In genomic region chr13:99374994-99375805, GRCh38 we compare ENCODE assay signal across 8 cellular contexts.
DNase-seq lines count a peak whose midpoint lies in the region; ATAC-seq and TF ChIP-seq lines count a peak whose summit lies in the region.

No MANE protein-coding gene starts in this region.

- no peaks in the 10 kb centered on the region for H3K9me3 Mint-ChIP-seq in activated CD8-positive, alpha-beta memory T cell treated with anti-CD3 and anti-CD28 coated beads, Interleukin-2, amount 10 ng/mL, durations not matched to agents 7 days and 5 days (ENCODE audit: low read depth)
- H3K9me3 Mint-ChIP-seq in stimulated activated effector memory CD8-positive, alpha-beta T cell treated with anti-CD3 and anti-CD28 coated beads, Interleukin-12 subunit alpha, Interleukin-12 subunit beta, amount 100 ng/mL, for 72 hours, result no peaks in the 10 kb centered on the region

- H3K36me3 Mint-ChIP-seq in activated CD8-positive, alpha-beta memory T cell treated with anti-CD3 and anti-CD28 coated beads, Interleukin-2, amount 10 ng/mL, durations not matched to agents 7 days and 5 days, result peaks cover 54% of the 10 kb centered on the region
- H3K36me3 Mint-ChIP-seq in stimulated activated effector memory CD8-positive, alpha-beta T cell treated with anti-CD3 and anti-CD28 coated beads, Interleukin-12 subunit alpha, Interleukin-12 subunit beta, amount 100 ng/mL, for 72 hours, result peaks cover 11% of the 10 kb centered on the region

- H3K4me3 Mint-ChIP-seq in activated CD8-positive, alpha-beta memory T cell treated with anti-CD3 and anti-CD28 coated beads, Interleukin-2, amount 10 ng/mL, durations not matched to agents 7 days and 5 days, result peak overlapping the region; percentile 38
- H3K4me3 Mint-ChIP-seq in stimulated activated effector memory CD8-positive, alpha-beta T cell treated with anti-CD3 and anti-CD28 coated beads, Interleukin-12 subunit alpha, Interleukin-12 subunit beta, amount 100 ng/mL, for 72 hours, result peak overlapping the region; percentile 25

- H3K27ac Mint-ChIP-seq in activated CD8-positive, alpha-beta memory T cell treated with anti-CD3 and anti-CD28 coated beads, Interleukin-2, amount 10 ng/mL, durations not matched to agents 7 days and 5 days, result peak overlapping the region; percentile 70
- H3K27ac Mint-ChIP-seq in stimulated activated effector memory CD8-positive, alpha-beta T cell treated with anti-CD3 and anti-CD28 coated beads, Interleukin-12 subunit alpha, Interleukin-12 subunit beta, amount 100 ng/mL, for 72 hours, result peak overlapping the region; percentile 74

- ATAC-seq in HG03159 (IDR thresholded peaks at IDR 0.05; ENCODE audit: unreplicated experiment) (peak; percentile 44), SK-N-SH treated with all-trans-retinoic acid at 6 μM for 48 hours (no peak)
- ATAC-seq in activated CD8-positive, alpha-beta memory T cell treated with anti-CD3 and anti-CD28 coated beads, Interleukin-2, amount 10 ng/mL, durations not matched to agents 7 days and 5 days, result peak; percentile 29
- ATAC-seq in stimulated activated effector memory CD8-positive, alpha-beta T cell treated with anti-CD3 and anti-CD28 coated beads, Interleukin-12 subunit alpha, Interleukin-12 subunit beta, amount 100 ng/mL, for 72 hours, result peak; percentile 48

- peaks cover 72% of the 10 kb centered on the region for H3K4me1 Mint-ChIP-seq in activated CD8-positive, alpha-beta memory T cell treated with anti-CD3 and anti-CD28 coated beads, Interleukin-2, amount 10 ng/mL, durations not matched to agents 7 days and 5 days
- H3K4me1 Mint-ChIP-seq in stimulated activated effector memory CD8-positive, alpha-beta T cell treated with anti-CD3 and anti-CD28 coated beads, Interleukin-12 subunit alpha, Interleukin-12 subunit beta, amount 100 ng/mL, for 72 hours, result peaks cover 72% of the 10 kb centered on the region

- H3K27me3 Mint-ChIP-seq in activated CD8-positive, alpha-beta memory T cell treated with anti-CD3 and anti-CD28 coated beads, Interleukin-2, amount 10 ng/mL, durations not matched to agents 7 days and 5 days, result no peaks in the 10 kb centered on the region

- CTCF ChIA-PET in activated CD8-positive, alpha-beta memory T cell treated with anti-CD3 and anti-CD28 coated beads, Interleukin-2, amount 10 ng/mL, durations not matched to agents 7 days and 5 days (lab: Charles Lee), result interaction anchor here (0.6 to 3.2 kb wide), 9 partner anchors 12 to 199 kb away, joined by 3 to 16 read pairs (median 5); no protein-coding TSS in a partner anchor
- CTCF ChIA-PET in HEK293T (lab: Yijun Ruan, JAX), result no interaction called here

- POLR2A ChIA-PET in HEK293T (lab: Yijun Ruan, JAX), result interaction anchor here (1.1 kb wide), 1 partner anchor 10 kb away, joined by 3 read pairs; no protein-coding TSS in a partner anchor

- DNase-seq in activated T-cell treated with anti-CD3 and anti-CD28 coated beads, Interleukin-2, amount 50 U/mL, for 1 hour, result peak; percentile 74
- DNase-seq in activated T-cell treated with anti-CD3 and anti-CD28 coated beads for 4 hours, result no peak
- no peak for DNase-seq in activated CD8-positive, alpha-beta memory T cell treated with anti-CD3 and anti-CD28 coated beads, Interleukin-2, amount 10 ng/mL, durations not matched to agents 7 days and 5 days
- no peak for DNase-seq in stimulated activated effector memory CD8-positive, alpha-beta T cell treated with anti-CD3 and anti-CD28 coated beads, Interleukin-12 subunit alpha, Interleukin-12 subunit beta, amount 100 ng/mL, for 72 hours (ENCODE audit: low spot score in 2 of 2)
- no peak for DNase-seq in HEK293T (ENCODE audit: extremely low spot score)
- no peak for DNase-seq in NCI-H2081 (lab: John Stamatoyannopoulos, UW)

TF ChIP-seq in HEK293T, 16 proteins besides CTCF, POLR2A, EP300 and RAD21:
- no peak for TF ChIP-seq TARDBP (IDR thresholded peaks at IDR 0.05)
TF ChIP-seq in HEK293T: peak in this region for 0.

TF ChIP-seq in SK-N-SH treated with all-trans-retinoic acid at 6 μM for 48 hours, 23 proteins besides CTCF, POLR2A, EP300 and RAD21 (continues in another document):
- no peak for TF ChIP-seq ISL1 (CRISPR knock-in tag; IDR thresholded peaks at IDR 0.05)
- no peak for TF ChIP-seq ZNF565 (CRISPR knock-in tag; conservative IDR thresholded peaks at IDR 0.05; ENCODE audit: low read depth)
- no peak for TF ChIP-seq ESRRG (CRISPR knock-in tag; IDR thresholded peaks at IDR 0.05)
- TF ChIP-seq TSHZ2 (CRISPR knock-in tag; IDR thresholded peaks at IDR 0.05), result no peak
- TF ChIP-seq ZNF8 (CRISPR knock-in tag; IDR thresholded peaks at IDR 0.05), result no peak
- TF ChIP-seq TCF4 (CRISPR knock-in tag; IDR thresholded peaks at IDR 0.05; ENCODE audit: borderline replicate concordance), result no peak
- no peak for TF ChIP-seq PATZ1 (CRISPR knock-in tag; IDR thresholded peaks at IDR 0.05; ENCODE audit: borderline replicate concordance)
- TF ChIP-seq POU6F1 (CRISPR knock-in tag; IDR thresholded peaks at IDR 0.05; ENCODE audit: borderline replicate concordance, low read depth), result no peak
- no peak for TF ChIP-seq SNAI2 (CRISPR knock-in tag; IDR thresholded peaks at IDR 0.05)
- TF ChIP-seq CREB5 (CRISPR knock-in tag; IDR thresholded peaks at IDR 0.05; ENCODE audit: low read depth), result no peak
